2 cellular contexts compared by ENCODE assay signal in genomic region chr2:230887361-230887760, GRCh38.
TF ChIP-seq lines count a peak whose summit lies in the region.

No MANE protein-coding gene starts in this region.

TF ChIP-seq in HepG2, 621 proteins besides CTCF, POLR2A, EP300 and RAD21:
- TF ChIP-seq PRDM4 (CRISPR knock-in tag; IDR thresholded peaks at IDR 0.05; ENCODE audit: borderline replicate concordance) (no peak), ATF7 (IDR thresholded peaks at IDR 0.05) (peak; percentile 69; the same call in 1 of the 2 replicates), ATF7 (CRISPR knock-in tag; IDR thresholded peaks at IDR 0.05) (no peak), ZSCAN31 (CRISPR knock-in tag; IDR thresholded peaks at IDR 0.05; ENCODE audit: low read depth) (no peak), SMC3 (IDR thresholded peaks at IDR 0.05; ENCODE audit: low read length) (no peak), CREB1 (IDR thresholded peaks at IDR 0.05) (peak; percentile 98), CREB1 (CRISPR knock-in tag; IDR thresholded peaks at IDR 0.05) (no peak)

TF ChIP-seq in neural cell, 6 proteins besides CTCF, POLR2A, EP300 and RAD21:
- no peak for TF ChIP-seq MXI1 (conservative IDR thresholded peaks at IDR 0.05; ENCODE audit: poor library complexity, severe bottlenecking)
- TF ChIP-seq, protein P1, sequence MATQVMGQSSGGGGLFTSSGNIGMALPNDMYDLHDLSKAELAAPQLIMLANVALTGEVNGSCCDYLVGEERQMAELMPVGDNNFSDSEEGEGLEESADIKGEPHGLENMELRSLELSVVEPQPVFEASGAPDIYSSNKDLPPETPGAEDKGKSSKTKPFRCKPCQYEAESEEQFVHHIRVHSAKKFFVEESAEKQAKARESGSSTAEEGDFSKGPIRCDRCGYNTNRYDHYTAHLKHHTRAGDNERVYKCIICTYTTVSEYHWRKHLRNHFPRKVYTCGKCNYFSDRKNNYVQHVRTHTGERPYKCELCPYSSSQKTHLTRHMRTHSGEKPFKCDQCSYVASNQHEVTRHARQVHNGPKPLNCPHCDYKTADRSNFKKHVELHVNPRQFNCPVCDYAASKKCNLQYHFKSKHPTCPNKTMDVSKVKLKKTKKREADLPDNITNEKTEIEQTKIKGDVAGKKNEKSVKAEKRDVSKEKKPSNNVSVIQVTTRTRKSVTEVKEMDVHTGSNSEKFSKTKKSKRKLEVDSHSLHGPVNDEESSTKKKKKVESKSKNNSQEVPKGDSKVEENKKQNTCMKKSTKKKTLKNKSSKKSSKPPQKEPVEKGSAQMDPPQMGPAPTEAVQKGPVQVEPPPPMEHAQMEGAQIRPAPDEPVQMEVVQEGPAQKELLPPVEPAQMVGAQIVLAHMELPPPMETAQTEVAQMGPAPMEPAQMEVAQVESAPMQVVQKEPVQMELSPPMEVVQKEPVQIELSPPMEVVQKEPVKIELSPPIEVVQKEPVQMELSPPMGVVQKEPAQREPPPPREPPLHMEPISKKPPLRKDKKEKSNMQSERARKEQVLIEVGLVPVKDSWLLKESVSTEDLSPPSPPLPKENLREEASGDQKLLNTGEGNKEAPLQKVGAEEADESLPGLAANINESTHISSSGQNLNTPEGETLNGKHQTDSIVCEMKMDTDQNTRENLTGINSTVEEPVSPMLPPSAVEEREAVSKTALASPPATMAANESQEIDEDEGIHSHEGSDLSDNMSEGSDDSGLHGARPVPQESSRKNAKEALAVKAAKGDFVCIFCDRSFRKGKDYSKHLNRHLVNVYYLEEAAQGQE (IDR thresholded peaks at IDR 0.05; ENCODE audit: borderline replicate concordance): no peak
- no peak for TF ChIP-seq SMC3 (conservative IDR thresholded peaks at IDR 0.05; ENCODE audit: poor library complexity)
- no peak for TF ChIP-seq POLR2AphosphoS5 (IDR thresholded peaks at IDR 0.05)
- no peak for TF ChIP-seq EZH2 (IDR thresholded peaks at IDR 0.05; ENCODE audit: borderline replicate concordance, insufficient read depth, low read length, poor library complexity, severe bottlenecking)
- no peak for TF ChIP-seq TAF1 (IDR thresholded peaks at IDR 0.05; ENCODE audit: low read depth)
